Comparison of ENCODE assay signal across 19 cellular contexts in genomic region chr18:73879771-73880170, GRCh38.
DNase-seq lines count a peak whose midpoint lies in the region; ATAC-seq and TF ChIP-seq lines count a peak whose summit lies in the region.
"Had no signal": no experiment of that assay in that cellular context is flagged by ENCODE, and none has a peak within 500 bp of the region (broad histone marks: within the 10 kb centered on the region; RNA-seq: fewer than 3 reads in every experiment).

No MANE protein-coding gene starts in this region.

- no peak overlapping the region for H3K4me3 Mint-ChIP-seq in mesothelial cell of epicardium
- no peak overlapping the region for H3K4me3 Mint-ChIP-seq in activated naive CD4-positive, alpha-beta T cell treated with anti-CD3 and anti-CD28 coated beads, Interleukin-2, amount 10 ng/mL, durations not matched to agents 7 days and 5 days
- H3K4me3 Mint-ChIP-seq: activated B cell treated with CpG ODN at 0.5 μM for 24 hours; activated CD8-positive, alpha-beta T cell treated with anti-CD3 and anti-CD28 coated beads, Interleukin-2, amount 10 ng/mL, durations not matched to agents 7 days and 5 days; activated naive CD4-positive, alpha-beta T cell treated with anti-CD3 and anti-CD28 coated beads, Interleukin-2, amount 50 U/mL, for 24 hours; activated T-cell treated with anti-CD3 and anti-CD28 coated beads, Interleukin-2, amount 50 U/mL, for 24 hours had no signal

- H3K9ac ChIP-seq in fibroblast of lung (ENCODE audit: insufficient read depth, low read length) = no peak overlapping the region

- TF ChIP-seq CTCF in fibroblast of lung (conservative IDR thresholded peaks at IDR 0.05 in 1 of 2, IDR thresholded peaks at IDR 0.05 in 1 of 2; ENCODE audit: low read depth in 1 of 2, low read length in 2 of 2) (no peak), mesothelial cell of epicardium (IDR thresholded peaks at IDR 0.05; ENCODE audit: unreplicated experiment) (no peak)

- no peak overlapping the region for H2AFZ ChIP-seq in fibroblast of lung (ENCODE audit: low read length)

- no peaks in the 10 kb centered on the region for H3K9me3 ChIP-seq in fibroblast of lung (ENCODE audit: control insufficient read depth, insufficient read depth, low read depth, low read length)
- H3K9me3 ChIP-seq: breast epithelium, left lung, MG63 had no signal

- H3K4me2 ChIP-seq in fibroblast of lung (ENCODE audit: extremely low read depth, insufficient read depth, low read length) = no peak overlapping the region

- H3K4me1 Mint-ChIP-seq in mesothelial cell of epicardium = peaks cover 8% of the 10 kb centered on the region
- H3K4me1 Mint-ChIP-seq in activated naive CD4-positive, alpha-beta T cell treated with anti-CD3 and anti-CD28 coated beads, Interleukin-2, amount 10 ng/mL, durations not matched to agents 7 days and 5 days = peaks cover 3% of the 10 kb centered on the region
- H3K4me1 Mint-ChIP-seq: activated B cell treated with CpG ODN at 0.5 μM for 24 hours; activated naive CD4-positive, alpha-beta T cell treated with anti-CD3 and anti-CD28 coated beads, Interleukin-2, amount 50 U/mL, for 24 hours had no signal

- H3K4me3 ChIP-seq in fibroblast of lung (replicated peaks in 1 of 4; ENCODE audit: control extremely low read depth in 1 of 4, insufficient read depth in 1 of 4, low read depth in 3 of 4, low read length in 4 of 4) = no peak overlapping the region
- H3K4me3 ChIP-seq: breast epithelium, left lung, MG63 had no signal

- ATAC-seq in HG02798 (IDR thresholded peaks at IDR 0.05; ENCODE audit: poor library complexity, unreplicated experiment) = no peak
- ATAC-seq: activated CD8-positive, alpha-beta T cell treated with anti-CD3 and anti-CD28 coated beads, Interleukin-2, amount 10 ng/mL, durations not matched to agents 7 days and 5 days; left lung had no signal

- peak overlapping the region; percentile 2 for H3K27ac Mint-ChIP-seq in mesothelial cell of epicardium
- no peak overlapping the region for H3K27ac Mint-ChIP-seq in activated naive CD4-positive, alpha-beta T cell treated with anti-CD3 and anti-CD28 coated beads, Interleukin-2, amount 10 ng/mL, durations not matched to agents 7 days and 5 days
- H3K27ac Mint-ChIP-seq: activated B cell treated with CpG ODN at 0.5 μM for 24 hours; activated CD8-positive, alpha-beta T cell treated with anti-CD3 and anti-CD28 coated beads, Interleukin-2, amount 10 ng/mL, durations not matched to agents 7 days and 5 days; activated naive CD4-positive, alpha-beta T cell treated with anti-CD3 and anti-CD28 coated beads, Interleukin-2, amount 50 U/mL, for 24 hours; activated T-cell treated with anti-CD3 and anti-CD28 coated beads, Interleukin-2, amount 50 U/mL, for 24 hours had no signal

- no peaks in the 10 kb centered on the region for H3K27me3 ChIP-seq in fibroblast of lung (ENCODE audit: control insufficient read depth, insufficient read depth, low read length)
- H3K27me3 ChIP-seq: breast epithelium, left lung, MG63 had no signal

- no peaks in the 10 kb centered on the region for H3K36me3 Mint-ChIP-seq in mesothelial cell of epicardium
- H3K36me3 Mint-ChIP-seq in activated naive CD4-positive, alpha-beta T cell treated with anti-CD3 and anti-CD28 coated beads, Interleukin-2, amount 10 ng/mL, durations not matched to agents 7 days and 5 days = no peaks in the 10 kb centered on the region
- H3K36me3 Mint-ChIP-seq: activated naive CD4-positive, alpha-beta T cell treated with anti-CD3 and anti-CD28 coated beads, Interleukin-2, amount 50 U/mL, for 24 hours had no signal

- no peaks in the 10 kb centered on the region for H4K20me1 ChIP-seq in fibroblast of lung (ENCODE audit: control insufficient read depth, extremely low read depth, insufficient read depth, low read length)

- H3K27me3 Mint-ChIP-seq in mesothelial cell of epicardium (ENCODE audit: low read depth) = peaks cover 1% of the 10 kb centered on the region
- no peaks in the 10 kb centered on the region for H3K27me3 Mint-ChIP-seq in activated naive CD4-positive, alpha-beta T cell treated with anti-CD3 and anti-CD28 coated beads, Interleukin-2, amount 10 ng/mL, durations not matched to agents 7 days and 5 days
- H3K27me3 Mint-ChIP-seq: activated B cell treated with CpG ODN at 0.5 μM for 24 hours; activated naive CD4-positive, alpha-beta T cell treated with anti-CD3 and anti-CD28 coated beads, Interleukin-2, amount 50 U/mL, for 24 hours had no signal

- H3K4me1 ChIP-seq in fibroblast of lung (ENCODE audit: control insufficient read depth, extremely low read depth, insufficient read depth, low read length) = no peaks in the 10 kb centered on the region
- H3K4me1 ChIP-seq: breast epithelium, left lung had no signal

- peaks cover 11% of the 10 kb centered on the region for H3K9me3 Mint-ChIP-seq in mesothelial cell of epicardium
- no peaks in the 10 kb centered on the region for H3K9me3 Mint-ChIP-seq in activated naive CD4-positive, alpha-beta T cell treated with anti-CD3 and anti-CD28 coated beads, Interleukin-2, amount 10 ng/mL, durations not matched to agents 7 days and 5 days
- H3K9me3 Mint-ChIP-seq: activated B cell treated with CpG ODN at 0.5 μM for 24 hours; activated naive CD4-positive, alpha-beta T cell treated with anti-CD3 and anti-CD28 coated beads, Interleukin-2, amount 50 U/mL, for 24 hours; activated T-cell treated with anti-CD3 and anti-CD28 coated beads, Interleukin-2, amount 50 U/mL, for 24 hours had no signal

- CTCF ChIA-PET in activated naive CD4-positive, alpha-beta T cell treated with anti-CD3 and anti-CD28 coated beads, Interleukin-2, amount 10 ng/mL, durations not matched to agents 7 days and 5 days (lab: Charles Lee) = no interaction called here

- H3K27ac ChIP-seq in fibroblast of lung (ENCODE audit: insufficient read depth, low read length) = no peak overlapping the region
- H3K27ac ChIP-seq: breast epithelium, left lung had no signal

- DNase-seq in Daoy (ENCODE audit: low read depth) = peak; percentile 36
- DNase-seq in RPMI7951 (ENCODE audit: low read depth) = peak; percentile 53
- DNase-seq in fibroblast of lung (ENCODE audit: low read depth in 2 of 2) = peak; percentile 21 to 67
- no peak for DNase-seq in mesothelial cell of epicardium (ENCODE audit: low spot score in 2 of 2, unreplicated experiment in 2 of 2)
- DNase-seq in NCI-H1105 treated with DMSO at 0.1 percent for 48 hours (lab: John Stamatoyannopoulos, UW) = no peak
- no peak for DNase-seq in activated naive CD4-positive, alpha-beta T cell treated with anti-CD3 and anti-CD28 coated beads, Interleukin-2, amount 10 ng/mL, durations not matched to agents 7 days and 5 days
- DNase-seq in superior temporal gyrus (ENCODE audit: extremely low spot score) = no peak
- DNase-seq: activated B cell treated with CpG ODN at 0.5 μM for 24 hours; activated CD8-positive, alpha-beta T cell treated with anti-CD3 and anti-CD28 coated beads, Interleukin-2, amount 10 ng/mL, durations not matched to agents 7 days and 5 days; activated T-cell treated with anti-CD3 and anti-CD28 coated beads, Interleukin-2, amount 50 U/mL, for 24 hours; glutamatergic neuron; left lung; MG63; NCI-H2227 treated with DMSO at 0.1 percent for 48 hours; NCI-H82; SIG-M5 had no signal

- no peaks in the 10 kb centered on the region for H3K79me2 ChIP-seq in fibroblast of lung (ENCODE audit: control insufficient read depth, insufficient read depth, low read length)

- H3K36me3 ChIP-seq in fibroblast of lung (ENCODE audit: control insufficient read depth, insufficient read depth, low read length) = no peaks in the 10 kb centered on the region
- H3K36me3 ChIP-seq: breast epithelium, left lung, MG63 had no signal

Comparison
In these comparisons a context has a peak if more than half of its experiments do, and no peak if none do; other contexts are left out.
1. DNase-seq: peak in Daoy (single experiment), RPMI7951 (single experiment) and fibroblast of lung (2 of 2); none in mesothelial cell of epicardium (0 of 2), NCI-H1105 treated with DMSO at 0.1 percent for 48 hours (single experiment), activated naive CD4-positive, alpha-beta T cell treated with anti-CD3 and anti-CD28 coated beads, Interleukin-2, amount 10 ng/mL, durations not matched to agents 7 days and 5 days (single experiment) and superior temporal gyrus (single experiment).